6 cellular contexts compared by ENCODE assay signal in the genomic region with DNA sequence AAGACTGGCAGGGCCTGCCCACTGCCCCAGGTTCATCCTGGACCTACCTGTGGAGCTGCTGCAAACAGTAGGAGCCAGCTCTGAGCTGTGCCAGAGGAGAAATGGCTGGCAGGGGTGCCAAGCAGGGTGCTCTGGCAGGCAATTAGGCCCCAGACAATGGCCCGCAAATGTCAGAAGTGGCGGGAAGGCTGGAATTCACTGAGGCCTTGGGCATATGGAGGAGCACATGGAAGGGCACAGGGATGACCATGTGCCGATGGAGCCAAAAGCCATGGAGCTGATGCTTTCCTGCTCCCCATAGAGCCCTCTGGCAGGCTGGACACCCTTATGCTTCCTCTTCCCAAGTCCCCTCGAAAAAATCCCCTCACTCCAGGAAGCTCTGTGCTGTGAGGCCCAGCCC.
"Had no signal": no experiment of that assay in that cellular context is flagged by ENCODE, and none has a peak within 500 bp of the region (broad histone marks: within the 10 kb centered on the region; RNA-seq: fewer than 3 reads in every experiment).

No MANE protein-coding gene starts in this region.

- H3K36me3 Mint-ChIP-seq: IgD-negative memory B cell had no signal

- H3K9me3 Mint-ChIP-seq: H9, IgD-negative memory B cell had no signal

- ATAC-seq: HepG2 had no signal

- H3K27ac Mint-ChIP-seq: IgD-negative memory B cell had no signal

- DNase-seq: GOT3, H9, HCEC 1CT had no signal

- H3K27ac ChIP-seq: HL-60 had no signal
